Comparison of ENCODE assay signal across 1 cellular context in genomic region chr11:77046060-77046501, GRCh38.
TF ChIP-seq lines count a peak whose summit lies in the region.

No MANE protein-coding gene starts in this region.

TF ChIP-seq in H1, 55 proteins besides CTCF, POLR2A, EP300 and RAD21:
- TF ChIP-seq TBP (IDR thresholded peaks at IDR 0.05; ENCODE audit: low read depth, low read length) (0 out of 2 replicates have a peak, but pooled peaks have one; percentile 7), HDAC6 (IDR thresholded peaks at IDR 0.05; ENCODE audit: low read depth, low read length) (no peak), MAFK (IDR thresholded peaks at IDR 0.05; ENCODE audit: low read depth, low read length) (no peak), SP2 (IDR thresholded peaks at IDR 0.05; ENCODE audit: low read length) (no peak), E2F6 (IDR thresholded peaks at IDR 0.05) (peak; percentile 8; the same call in 1 of the 2 replicates), CTBP2 (IDR thresholded peaks at IDR 0.05; ENCODE audit: borderline replicate concordance, insufficient read depth, insufficient read length, low read length) (no peak), ZNF274 (IDR thresholded peaks at IDR 0.05; ENCODE audit: borderline replicate concordance, extremely low read depth, low read length) (no peak), GABPA (IDR thresholded peaks at IDR 0.05; ENCODE audit: borderline replicate concordance, insufficient read depth, low read length) (0 out of 2 replicates have a peak, but pooled peaks have one; percentile 18), SIN3A (conservative IDR thresholded peaks at IDR 0.05 in 1 of 2, IDR thresholded peaks at IDR 0.05 in 1 of 2; ENCODE audit: low read depth in 1 of 2, low read length in 2 of 2) (no peak), RXRA (IDR thresholded peaks at IDR 0.05; ENCODE audit: insufficient read depth, low read depth, low read length) (no peak), RBBP5 (IDR thresholded peaks at IDR 0.05; ENCODE audit: borderline replicate concordance, low read depth, low read length) (no peak), TAF1 (IDR thresholded peaks at IDR 0.05; ENCODE audit: low read depth, low read length) (no peak), ASH2L (IDR thresholded peaks at IDR 0.05; ENCODE audit: low read length) (peak; percentile 63), KDM4A (IDR thresholded peaks at IDR 0.05; ENCODE audit: low read depth, low read length, severe bottlenecking) (no peak), POLR2AphosphoS5 (IDR thresholded peaks at IDR 0.05; ENCODE audit: low read depth, low read length) (no peak), TCF12 (IDR thresholded peaks at IDR 0.05; ENCODE audit: low read depth, low read length) (0 out of 2 replicates have a peak, but pooled peaks have one; percentile 34), CBX8 (IDR thresholded peaks at IDR 0.05; ENCODE audit: borderline replicate concordance, low read depth, low read length) (no peak), TAF7 (optimal IDR thresholded peaks at IDR 0.05; ENCODE audit: borderline replicate concordance, low read depth, low read length) (peak; percentile 24), PHF8 (conservative IDR thresholded peaks at IDR 0.05; ENCODE audit: low read depth, low read length) (no peak), SAP30 (IDR thresholded peaks at IDR 0.05; ENCODE audit: insufficient read depth, insufficient replicate concordance, low read length) (no peak), JUND (IDR thresholded peaks at IDR 0.05; ENCODE audit: low read length) (no peak), SRF (IDR thresholded peaks at IDR 0.05; ENCODE audit: low read depth, low read length) (no peak), YY1 (IDR thresholded peaks at IDR 0.05; ENCODE audit: low read depth, low read length) (no peak), EGR1 (IDR thresholded peaks at IDR 0.05; ENCODE audit: borderline replicate concordance, low read depth, low read length) (no peak), RNF2 (IDR thresholded peaks at IDR 0.05; ENCODE audit: borderline replicate concordance, low read depth, low read length, missing control alignments, poor library complexity, severe bottlenecking) (no peak), ATF2 (IDR thresholded peaks at IDR 0.05; ENCODE audit: low read length) (no peak), EZH2 (IDR thresholded peaks at IDR 0.05; ENCODE audit: low read depth, low read length, severe bottlenecking) (no peak), POU5F1 (IDR thresholded peaks at IDR 0.05; ENCODE audit: low read depth, low read length) (no peak), TEAD4 (IDR thresholded peaks at IDR 0.05; ENCODE audit: low read depth, low read length) (peak; percentile 27; the same call in 1 of the 2 replicates), BRCA1 (IDR thresholded peaks at IDR 0.05; ENCODE audit: low read depth, low read length) (no peak), KDM5A (IDR thresholded peaks at IDR 0.05; ENCODE audit: low read length) (no peak), SP4 (IDR thresholded peaks at IDR 0.05; ENCODE audit: low read length) (no peak), SUZ12 (IDR thresholded peaks at IDR 0.05; ENCODE audit: low read length) (no peak), CBX5 (IDR thresholded peaks at IDR 0.05; ENCODE audit: low read depth, low read length) (no peak), RFX5 (IDR thresholded peaks at IDR 0.05; ENCODE audit: borderline replicate concordance, low read depth, low read length) (no peak), SIRT6 (IDR thresholded peaks at IDR 0.05; ENCODE audit: low read length) (no peak), CHD7 (IDR thresholded peaks at IDR 0.05; ENCODE audit: insufficient replicate concordance, low read length) (no peak), HDAC2 (IDR thresholded peaks at IDR 0.05; ENCODE audit: borderline replicate concordance in 1 of 2, low read depth in 2 of 2, low read length in 2 of 2) (no peak; a peak in 1 of 4 replicates), SIX5 (IDR thresholded peaks at IDR 0.05; ENCODE audit: low read depth, low read length) (no peak), NRF1 (IDR thresholded peaks at IDR 0.05; ENCODE audit: low read depth, low read length) (no peak), NANOG (IDR thresholded peaks at IDR 0.05; ENCODE audit: insufficient read depth, low read depth, low read length, poor library complexity, severe bottlenecking) (no peak), SP1 (IDR thresholded peaks at IDR 0.05; ENCODE audit: low read depth, low read length) (no peak), CREB1 (IDR thresholded peaks at IDR 0.05) (peak; percentile 65), KDM1A (IDR thresholded peaks at IDR 0.05; ENCODE audit: borderline replicate concordance, low read length) (0 out of 2 replicates have a peak, but pooled peaks have one; percentile 17), CEBPB (IDR thresholded peaks at IDR 0.05; ENCODE audit: low read depth, low read length) (no peak), BCL11A (IDR thresholded peaks at IDR 0.05; ENCODE audit: low read depth in 2 of 2, low read length in 2 of 2) (no peak), BACH1 (IDR thresholded peaks at IDR 0.05; ENCODE audit: low read length) (peak; percentile 69), FOSL1 (IDR thresholded peaks at IDR 0.05; ENCODE audit: insufficient read depth, low read depth, low read length) (no peak), CHD2 (IDR thresholded peaks at IDR 0.05; ENCODE audit: low read length) (no peak)
- TF ChIP-seq, protein P1, sequence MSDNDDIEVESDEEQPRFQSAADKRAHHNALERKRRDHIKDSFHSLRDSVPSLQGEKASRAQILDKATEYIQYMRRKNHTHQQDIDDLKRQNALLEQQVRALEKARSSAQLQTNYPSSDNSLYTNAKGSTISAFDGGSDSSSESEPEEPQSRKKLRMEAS (IDR thresholded peaks at IDR 0.05): peak; percentile 88
- TF ChIP-seq, protein P2, sequence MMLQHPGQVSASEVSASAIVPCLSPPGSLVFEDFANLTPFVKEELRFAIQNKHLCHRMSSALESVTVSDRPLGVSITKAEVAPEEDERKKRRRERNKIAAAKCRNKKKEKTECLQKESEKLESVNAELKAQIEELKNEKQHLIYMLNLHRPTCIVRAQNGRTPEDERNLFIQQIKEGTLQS (IDR thresholded peaks at IDR 0.05; ENCODE audit: insufficient read depth, low read depth, low read length): no peak
